1 cellular context compared by ENCODE assay signal in genomic region chr19:3539743-3540118, GRCh38.
TF ChIP-seq lines count a peak whose summit lies in the region.

No MANE protein-coding gene starts in this region.

TF ChIP-seq in HepG2, 621 proteins besides CTCF, POLR2A, EP300 and RAD21:
- no peak for TF ChIP-seq CENPBD1 (CRISPR knock-in tag; IDR thresholded peaks at IDR 0.05; ENCODE audit: borderline replicate concordance, low read depth)
- TF ChIP-seq KDM1A (CRISPR knock-in tag; IDR thresholded peaks at IDR 0.05): 0 out of 2 replicates have a peak, but pooled peaks have one; percentile 28
- no peak for TF ChIP-seq STAT6 (CRISPR knock-in tag; IDR thresholded peaks at IDR 0.05; ENCODE audit: borderline replicate concordance)
- peak; percentile 58; the same call in 1 of the 2 replicates for TF ChIP-seq ZMYM3 (CRISPR knock-in tag; IDR thresholded peaks at IDR 0.05)
TF ChIP-seq in HepG2: peak in this region for 2.
